ENCODE assay signal across 14 cellular contexts in the genomic region with DNA sequence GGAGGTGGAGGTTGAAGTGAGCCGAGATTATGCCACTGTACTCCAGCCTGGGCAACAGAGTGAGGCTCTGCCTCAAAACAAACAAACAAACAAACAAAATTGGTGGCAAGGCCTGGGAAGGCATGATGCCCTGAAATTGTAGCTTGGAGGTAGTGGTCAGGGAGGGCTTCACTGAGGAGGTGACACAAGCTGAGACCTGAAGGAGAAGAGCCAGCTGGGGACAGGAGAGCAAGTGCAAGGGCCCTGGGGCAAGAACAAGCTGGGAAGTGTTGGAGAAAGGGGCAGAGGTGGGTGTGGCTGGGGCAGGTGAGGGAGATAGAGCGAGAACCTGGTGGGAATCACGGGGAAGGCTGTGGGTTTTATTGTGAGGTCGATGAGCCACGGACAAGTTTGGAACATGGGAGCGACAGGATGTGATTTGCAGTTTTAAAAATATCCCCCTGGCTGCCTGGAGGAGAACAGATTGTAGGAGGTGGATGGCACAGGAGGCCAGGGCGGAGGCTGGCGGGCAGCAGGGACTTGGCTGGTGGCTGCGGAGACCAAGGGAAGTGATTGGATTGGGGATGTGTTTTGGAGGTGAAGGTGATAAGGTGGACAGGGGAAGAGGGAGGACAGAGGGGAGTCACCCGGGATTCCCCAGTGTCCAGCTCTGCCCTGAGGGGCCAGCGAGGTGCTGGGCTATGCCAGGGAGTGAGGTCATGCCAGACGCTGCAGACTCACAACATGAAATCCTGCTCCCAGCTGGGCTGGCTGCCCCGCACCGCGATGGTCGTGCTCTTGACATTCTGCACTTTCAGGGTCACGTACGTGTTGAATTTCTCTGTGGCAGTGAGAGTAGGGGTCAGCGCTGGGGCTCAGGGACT. TPM values are rescaled to one million over a fixed set of nuclear protein-coding genes. Genes with fewer than 3 reads are reported as not detected.
"Had no signal": no experiment of that assay in that cellular context is flagged by ENCODE, and none has a peak within 500 bp of the region (broad histone marks: within the 10 kb centered on the region; RNA-seq: fewer than 3 reads in every experiment).

No MANE protein-coding gene starts in this region.

- ATAC-seq: foreskin keratinocyte, left lung, pancreas, T-cell had no signal

- H3K27ac ChIP-seq: adrenal gland, esophagus squamous epithelium, foreskin keratinocyte, left lung, pancreas, SJSA1 had no signal

- H3K4me1 Mint-ChIP-seq: brain, T-cell had no signal

- H3K36me3 ChIP-seq: adrenal gland, esophagus squamous epithelium, left lung, pancreas, SJSA1 had no signal

- H3K9me3 ChIP-seq: adrenal gland, esophagus squamous epithelium, left lung, pancreas, SJSA1 had no signal

- H3K4me1 ChIP-seq: adrenal gland, esophagus squamous epithelium, foreskin keratinocyte, pancreas, SJSA1 had no signal

- H3K27me3 ChIP-seq: adrenal gland, pancreas, SJSA1 had no signal

- H3K36me3 Mint-ChIP-seq: T-cell had no signal

- H3K4me3 Mint-ChIP-seq: activated CD4-positive, alpha-beta T cell treated with anti-CD3 and anti-CD28 coated beads, Interleukin-2, amount 10 ng/mL, durations not matched to agents 24 days and 14 days; stimulated activated naive CD8-positive, alpha-beta T cell treated with anti-CD3 and anti-CD28 coated beads, Interleukin-15, Interleukin-2, amounts not matched to agents 100 ng/mL and 50 ng/mL, for 24 hours; T-cell had no signal

- H3K27ac Mint-ChIP-seq: activated CD4-positive, alpha-beta T cell treated with anti-CD3 and anti-CD28 coated beads, Interleukin-2, amount 10 ng/mL, durations not matched to agents 24 days and 14 days; stimulated activated naive CD8-positive, alpha-beta T cell treated with anti-CD3 and anti-CD28 coated beads, Interleukin-15, Interleukin-2, amounts not matched to agents 100 ng/mL and 50 ng/mL, for 24 hours had no signal

- H3K4me3 ChIP-seq: adrenal gland, esophagus squamous epithelium, left lung, pancreas, SJSA1 had no signal

- DNase-seq: activated CD4-positive, alpha-beta T cell treated with anti-CD3 and anti-CD28 coated beads, Interleukin-2, amount 10 ng/mL, durations not matched to agents 24 days and 14 days; activated CD8-positive, alpha-beta memory T cell treated with anti-CD3 and anti-CD28 coated beads for 24 hours; activated naive CD4-positive, alpha-beta T cell treated with Interleukin-2 at 50 U/mL for 16 hours; adrenal gland; esophagus squamous epithelium; foreskin keratinocyte; left lung; pancreas; stimulated activated CD4-positive, alpha-beta T cell treated with anti-CD3 and anti-CD28 coated beads, Interleukin-4, amount 100 ng/mL, for 1 hour; T-cell; T1000 had no signal

- H3K9me3 Mint-ChIP-seq: activated CD4-positive, alpha-beta T cell treated with anti-CD3 and anti-CD28 coated beads, Interleukin-2, amount 10 ng/mL, durations not matched to agents 24 days and 14 days; stimulated activated naive CD8-positive, alpha-beta T cell treated with anti-CD3 and anti-CD28 coated beads, Interleukin-15, Interleukin-2, amounts not matched to agents 100 ng/mL and 50 ng/mL, for 24 hours; T-cell had no signal

RNA-seq across cellular contexts. Expression of a gene that starts 14.0 kb away (rescaled TPM):
- total RNA-seq: SJSA1 had no signal
